1 cellular context compared by ENCODE assay signal in genomic region chr7:153061913-153062528, GRCh38.
TF ChIP-seq lines count a peak whose summit lies in the region.

No MANE protein-coding gene starts in this region.

TF ChIP-seq in GM12878, 131 proteins besides CTCF, POLR2A, EP300 and RAD21 (continued from another document):
- no peak for TF ChIP-seq EZH2 (IDR thresholded peaks at IDR 0.05; ENCODE audit: borderline replicate concordance, control insufficient read depth, low read depth, low read length)
- TF ChIP-seq, protein P1, sequence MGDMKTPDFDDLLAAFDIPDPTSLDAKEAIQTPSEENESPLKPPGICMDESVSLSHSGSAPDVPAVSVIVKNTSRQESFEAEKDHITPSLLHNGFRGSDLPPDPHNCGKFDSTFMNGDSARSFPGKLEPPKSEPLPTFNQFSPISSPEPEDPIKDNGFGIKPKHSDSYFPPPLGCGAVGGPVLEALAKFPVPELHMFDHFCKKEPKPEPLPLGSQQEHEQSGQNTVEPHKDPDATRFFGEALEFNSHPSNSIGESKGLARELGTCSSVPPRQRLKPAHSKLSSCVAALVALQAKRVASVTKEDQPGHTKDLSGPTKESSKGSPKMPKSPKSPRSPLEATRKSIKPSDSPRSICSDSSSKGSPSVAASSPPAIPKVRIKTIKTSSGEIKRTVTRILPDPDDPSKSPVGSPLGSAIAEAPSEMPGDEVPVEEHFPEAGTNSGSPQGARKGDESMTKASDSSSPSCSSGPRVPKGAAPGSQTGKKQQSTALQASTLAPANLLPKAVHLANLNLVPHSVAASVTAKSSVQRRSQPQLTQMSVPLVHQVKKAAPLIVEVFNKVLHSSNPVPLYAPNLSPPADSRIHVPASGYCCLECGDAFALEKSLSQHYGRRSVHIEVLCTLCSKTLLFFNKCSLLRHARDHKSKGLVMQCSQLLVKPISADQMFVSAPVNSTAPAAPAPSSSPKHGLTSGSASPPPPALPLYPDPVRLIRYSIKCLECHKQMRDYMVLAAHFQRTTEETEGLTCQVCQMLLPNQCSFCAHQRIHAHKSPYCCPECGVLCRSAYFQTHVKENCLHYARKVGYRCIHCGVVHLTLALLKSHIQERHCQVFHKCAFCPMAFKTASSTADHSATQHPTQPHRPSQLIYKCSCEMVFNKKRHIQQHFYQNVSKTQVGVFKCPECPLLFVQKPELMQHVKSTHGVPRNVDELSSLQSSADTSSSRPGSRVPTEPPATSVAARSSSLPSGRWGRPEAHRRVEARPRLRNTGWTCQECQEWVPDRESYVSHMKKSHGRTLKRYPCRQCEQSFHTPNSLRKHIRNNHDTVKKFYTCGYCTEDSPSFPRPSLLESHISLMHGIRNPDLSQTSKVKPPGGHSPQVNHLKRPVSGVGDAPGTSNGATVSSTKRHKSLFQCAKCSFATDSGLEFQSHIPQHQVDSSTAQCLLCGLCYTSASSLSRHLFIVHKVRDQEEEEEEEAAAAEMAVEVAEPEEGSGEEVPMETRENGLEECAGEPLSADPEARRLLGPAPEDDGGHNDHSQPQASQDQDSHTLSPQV (IDR thresholded peaks at IDR 0.05), result no peak
- no peak for TF ChIP-seq ZSCAN29 (IDR thresholded peaks at IDR 0.05)
- TF ChIP-seq ZNF687 (IDR thresholded peaks at IDR 0.05), result no peak
- TF ChIP-seq, protein P2, sequence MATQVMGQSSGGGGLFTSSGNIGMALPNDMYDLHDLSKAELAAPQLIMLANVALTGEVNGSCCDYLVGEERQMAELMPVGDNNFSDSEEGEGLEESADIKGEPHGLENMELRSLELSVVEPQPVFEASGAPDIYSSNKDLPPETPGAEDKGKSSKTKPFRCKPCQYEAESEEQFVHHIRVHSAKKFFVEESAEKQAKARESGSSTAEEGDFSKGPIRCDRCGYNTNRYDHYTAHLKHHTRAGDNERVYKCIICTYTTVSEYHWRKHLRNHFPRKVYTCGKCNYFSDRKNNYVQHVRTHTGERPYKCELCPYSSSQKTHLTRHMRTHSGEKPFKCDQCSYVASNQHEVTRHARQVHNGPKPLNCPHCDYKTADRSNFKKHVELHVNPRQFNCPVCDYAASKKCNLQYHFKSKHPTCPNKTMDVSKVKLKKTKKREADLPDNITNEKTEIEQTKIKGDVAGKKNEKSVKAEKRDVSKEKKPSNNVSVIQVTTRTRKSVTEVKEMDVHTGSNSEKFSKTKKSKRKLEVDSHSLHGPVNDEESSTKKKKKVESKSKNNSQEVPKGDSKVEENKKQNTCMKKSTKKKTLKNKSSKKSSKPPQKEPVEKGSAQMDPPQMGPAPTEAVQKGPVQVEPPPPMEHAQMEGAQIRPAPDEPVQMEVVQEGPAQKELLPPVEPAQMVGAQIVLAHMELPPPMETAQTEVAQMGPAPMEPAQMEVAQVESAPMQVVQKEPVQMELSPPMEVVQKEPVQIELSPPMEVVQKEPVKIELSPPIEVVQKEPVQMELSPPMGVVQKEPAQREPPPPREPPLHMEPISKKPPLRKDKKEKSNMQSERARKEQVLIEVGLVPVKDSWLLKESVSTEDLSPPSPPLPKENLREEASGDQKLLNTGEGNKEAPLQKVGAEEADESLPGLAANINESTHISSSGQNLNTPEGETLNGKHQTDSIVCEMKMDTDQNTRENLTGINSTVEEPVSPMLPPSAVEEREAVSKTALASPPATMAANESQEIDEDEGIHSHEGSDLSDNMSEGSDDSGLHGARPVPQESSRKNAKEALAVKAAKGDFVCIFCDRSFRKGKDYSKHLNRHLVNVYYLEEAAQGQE (IDR thresholded peaks at IDR 0.05; ENCODE audit: low read depth, low read length), result peak; percentile 87
- TF ChIP-seq, protein P3, sequence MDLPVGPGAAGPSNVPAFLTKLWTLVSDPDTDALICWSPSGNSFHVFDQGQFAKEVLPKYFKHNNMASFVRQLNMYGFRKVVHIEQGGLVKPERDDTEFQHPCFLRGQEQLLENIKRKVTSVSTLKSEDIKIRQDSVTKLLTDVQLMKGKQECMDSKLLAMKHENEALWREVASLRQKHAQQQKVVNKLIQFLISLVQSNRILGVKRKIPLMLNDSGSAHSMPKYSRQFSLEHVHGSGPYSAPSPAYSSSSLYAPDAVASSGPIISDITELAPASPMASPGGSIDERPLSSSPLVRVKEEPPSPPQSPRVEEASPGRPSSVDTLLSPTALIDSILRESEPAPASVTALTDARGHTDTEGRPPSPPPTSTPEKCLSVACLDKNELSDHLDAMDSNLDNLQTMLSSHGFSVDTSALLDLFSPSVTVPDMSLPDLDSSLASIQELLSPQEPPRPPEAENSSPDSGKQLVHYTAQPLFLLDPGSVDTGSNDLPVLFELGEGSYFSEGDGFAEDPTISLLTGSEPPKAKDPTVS (IDR thresholded peaks at IDR 0.05; ENCODE audit: low read depth, low read length), result no peak
- TF ChIP-seq RELA (IDR thresholded peaks at IDR 0.05; ENCODE audit: borderline replicate concordance, partially characterized antibody), result no peak
